8 cellular contexts compared by ENCODE assay signal in genomic region chr1:183022202-183023145, GRCh38. TPM values are rescaled to one million over a fixed set of nuclear protein-coding genes. Genes with fewer than 3 reads are reported as not detected.
DNase-seq lines count a peak whose midpoint lies in the region; ATAC-seq, FAIRE-seq and TF ChIP-seq lines count a peak whose summit lies in the region.

No MANE protein-coding gene starts in this region.

- peak overlapping the region; percentile 66 for H3K4me3 Mint-ChIP-seq in activated naive CD4-positive, alpha-beta T cell treated with anti-CD3 and anti-CD28 coated beads for 36 hours
- H3K4me3 Mint-ChIP-seq in nephron (peak overlapping the region; percentile 73 to 91 (median 87)), type B pancreatic cell (peak overlapping the region; percentile 92)

- DNase-seq in 8988T = peak; percentile 47
- DNase-seq in GM12891 (ENCODE audit: insufficient read length, low spot score) = peak; percentile 49
- peak; percentile 87 for DNase-seq in NCI-H526 treated with DMSO at 0.1 percent for 48 hours (lab: John Stamatoyannopoulos, UW)
- peak; percentile 75 for DNase-seq in activated naive CD4-positive, alpha-beta T cell treated with anti-CD3 and anti-CD28 coated beads for 36 hours
- peak; percentile 55 to 72 for DNase-seq in frontal cortex (ENCODE audit: low spot score in 2 of 2)
- DNase-seq in type B pancreatic cell (ENCODE audit: extremely low spot score, unreplicated experiment) = peak; percentile 87

- no peaks in the 10 kb centered on the region for H3K36me3 Mint-ChIP-seq in activated naive CD4-positive, alpha-beta T cell treated with anti-CD3 and anti-CD28 coated beads for 36 hours (ENCODE audit: low read depth)
- H3K36me3 Mint-ChIP-seq in nephron (ENCODE audit: low read depth) = no peaks in the 10 kb centered on the region
- no peaks in the 10 kb centered on the region for H3K36me3 Mint-ChIP-seq in type B pancreatic cell

- H3K4me1 Mint-ChIP-seq in activated naive CD4-positive, alpha-beta T cell treated with anti-CD3 and anti-CD28 coated beads for 36 hours (ENCODE audit: low read depth) = peaks cover 11% of the 10 kb centered on the region
- H3K4me1 Mint-ChIP-seq in nephron (peaks cover 43% of the 10 kb centered on the region), type B pancreatic cell (ENCODE audit: unreplicated experiment) (peaks cover 37% of the 10 kb centered on the region)

- CTCF ChIA-PET in activated naive CD4-positive, alpha-beta T cell treated with anti-CD3 and anti-CD28 coated beads for 36 hours (lab: Charles Lee) = interaction anchor here (0.6 kb wide), 1 partner anchor 17 kb away, joined by 7 read pairs; no protein-coding TSS in a partner anchor

- FAIRE-seq in GM12891 (lab: Jason Lieb, UNC) = peak; percentile 77
- no peak for FAIRE-seq in frontal cortex (lab: Jason Lieb, UNC)

- TF ChIP-seq CTCF in nephron (IDR thresholded peaks at IDR 0.05; ENCODE audit: unreplicated experiment in 3 of 3) = no peak
- TF ChIP-seq CTCF in type B pancreatic cell (conservative IDR thresholded peaks at IDR 0.05) = no peak

- ATAC-seq in HG02885 (IDR thresholded peaks at IDR 0.05; ENCODE audit: poor library complexity, unreplicated experiment) = peak; percentile 34

- peak; percentile 21; the same call in 1 of the 2 replicates for TF ChIP-seq POLR2A in GM12891 (IDR thresholded peaks at IDR 0.05; ENCODE audit: low read depth, low read length)

- H3K9me3 Mint-ChIP-seq in activated naive CD4-positive, alpha-beta T cell treated with anti-CD3 and anti-CD28 coated beads for 36 hours = peaks cover 2% of the 10 kb centered on the region
- H3K9me3 Mint-ChIP-seq in nephron (no peaks in the 10 kb centered on the region), type B pancreatic cell (no peaks in the 10 kb centered on the region)

- intact Hi-C loops in activated naive CD4-positive, alpha-beta T cell treated with anti-CD3 and anti-CD28 coated beads for 36 hours (cut with micrococcal nuclease) = loop anchor here (2.0 kb wide), 1 partner anchor 158 kb away; no protein-coding TSS in a partner anchor

- no peak overlapping the region for H3K27ac Mint-ChIP-seq in activated naive CD4-positive, alpha-beta T cell treated with anti-CD3 and anti-CD28 coated beads for 36 hours
- H3K27ac Mint-ChIP-seq in nephron (peak overlapping the region; percentile 90 to 98 (median 97)), type B pancreatic cell (peak overlapping the region; percentile 97)

- peaks cover 63% of the 10 kb centered on the region for H3K27me3 Mint-ChIP-seq in activated naive CD4-positive, alpha-beta T cell treated with anti-CD3 and anti-CD28 coated beads for 36 hours (ENCODE audit: low read depth)
- H3K27me3 Mint-ChIP-seq in nephron (ENCODE audit: low read depth) = no peaks in the 10 kb centered on the region
- H3K27me3 Mint-ChIP-seq in type B pancreatic cell = no peaks in the 10 kb centered on the region

TF ChIP-seq in GM12891, 5 proteins besides CTCF, POLR2A, EP300 and RAD21:
- TF ChIP-seq TAF1 (IDR thresholded peaks at IDR 0.05; ENCODE audit: low read depth, low read length) (no peak), POU2F2 (IDR thresholded peaks at IDR 0.05; ENCODE audit: low read depth, low read length) (0 out of 2 replicates have a peak, but pooled peaks have one; percentile 10), POLR2AphosphoS5 (IDR thresholded peaks at IDR 0.05; ENCODE audit: low read depth, low read length) (no peak), PAX5 (IDR thresholded peaks at IDR 0.05; ENCODE audit: insufficient read depth, low read length, severe bottlenecking) (no peak), SPI1 (IDR thresholded peaks at IDR 0.05; ENCODE audit: low read depth, low read length) (peak; percentile 63)

RNA-seq across cellular contexts. Expression of gene LAMC1, which starts 0.7 kb away (rescaled TPM):
- 5.3 TPM for polyA plus RNA-seq in GM12891 (2012; ENCODE audit: low read depth, missing spikeins)
- under 1 TPM in 1 of 2 experiments, not detected in 1; 0.10 TPM for total RNA-seq in activated naive CD4-positive, alpha-beta T cell treated with anti-CD3 and anti-CD28 coated beads for 36 hours
- 29.3 TPM for total RNA-seq in frontal cortex
- 164 and 178 TPM in 2 replicates for total RNA-seq in type B pancreatic cell (ENCODE audit: low replicate concordance)

Comparison
In these comparisons a context has a peak if more than half of its experiments do, and no peak if none do; other contexts are left out.
1. Peak in every context shown above with its lines: DNase-seq and ATAC-seq.
2. RNA of gene LAMC1, which starts 0.7 kb away (total RNA-seq): 164 to 178 TPM in type B pancreatic cell and 29.3 TPM in frontal cortex (single experiment); 0.10 TPM in activated naive CD4-positive, alpha-beta T cell treated with anti-CD3 and anti-CD28 coated beads for 36 hours; every median in the first group is over 10 times any median in the second.